Comparison of ENCODE assay signal across 8 cellular contexts in genomic region chr17:34579017-34579946, GRCh38. TPM values are rescaled to one million over a fixed set of nuclear protein-coding genes. Genes with fewer than 3 reads are reported as not detected.
DNase-seq lines count a peak whose midpoint lies in the region; ATAC-seq and TF ChIP-seq lines count a peak whose summit lies in the region.

A gene with protein sequence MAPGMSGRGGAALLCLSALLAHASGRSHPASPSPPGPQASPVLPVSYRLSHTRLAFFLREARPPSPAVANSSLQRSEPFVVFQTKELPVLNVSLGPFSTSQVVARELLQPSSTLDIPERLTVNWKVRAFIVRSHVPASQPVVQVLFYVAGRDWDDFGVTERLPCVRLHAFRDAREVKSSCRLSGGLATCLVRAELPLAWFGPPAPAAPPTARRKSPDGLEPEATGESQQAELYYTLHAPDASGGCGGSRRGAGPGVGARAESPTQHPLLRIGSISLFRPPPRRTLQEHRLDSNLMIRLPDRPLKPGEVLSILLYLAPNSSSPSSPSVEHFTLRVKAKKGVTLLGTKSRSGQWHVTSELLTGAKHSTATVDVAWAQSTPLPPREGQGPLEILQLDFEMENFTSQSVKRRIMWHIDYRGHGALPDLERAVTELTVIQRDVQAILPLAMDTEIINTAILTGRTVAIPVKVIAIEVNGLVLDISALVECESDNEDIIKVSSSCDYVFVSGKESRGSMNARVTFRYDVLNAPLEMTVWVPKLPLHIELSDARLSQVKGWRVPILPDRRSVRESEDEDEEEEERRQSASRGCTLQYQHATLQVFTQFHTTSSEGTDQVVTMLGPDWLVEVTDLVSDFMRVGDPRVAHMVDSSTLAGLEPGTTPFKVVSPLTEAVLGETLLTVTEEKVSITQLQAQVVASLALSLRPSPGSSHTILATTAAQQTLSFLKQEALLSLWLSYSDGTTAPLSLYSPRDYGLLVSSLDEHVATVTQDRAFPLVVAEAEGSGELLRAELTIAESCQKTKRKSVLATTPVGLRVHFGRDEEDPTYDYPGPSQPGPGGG (N-terminal part only) (plus strand): TSS chr17:34579582. CDS start chr17:34581077, 1,495 bp downstream.

- ATAC-seq in right lobe of liver (peak; percentile 37 to 63 (median 51)), HG03439 (IDR thresholded peaks at IDR 0.05; ENCODE audit: unreplicated experiment) (no peak), GM18498 (IDR thresholded peaks at IDR 0.05; ENCODE audit: unreplicated experiment) (no peak), GM19467 (IDR thresholded peaks at IDR 0.05; ENCODE audit: unreplicated experiment) (no peak)

- intact Hi-C loops in right lobe of liver (cut with DNase I) (no loop called here), stomach (cut with DNase I; ENCODE audit: low total_unique reads) (no loop called here)

- H3K27me3 ChIP-seq in right lobe of liver (peaks cover 6 to 16% of the 10 kb centered on the region in 2 donors), stomach (peaks cover 26 to 98% (median 70%) of the 10 kb centered on the region in 3 donors)

- H3K36me3 Mint-ChIP-seq in chondrocyte (ENCODE audit: low read depth), result no peaks in the 10 kb centered on the region

- H3K9me3 ChIP-seq in right lobe of liver (no peaks in the 10 kb centered on the region), stomach (peaks cover 0 to 3% (median 0%) of the 10 kb centered on the region in 4 donors)

- H3K27me3 Mint-ChIP-seq in chondrocyte (ENCODE audit: low read depth), result peaks cover 67% of the 10 kb centered on the region

- H3K27ac Mint-ChIP-seq in chondrocyte (ENCODE audit: unreplicated experiment), result no peak within 1 kb of the TSS

- peaks cover 19% of the 10 kb centered on the region for H3K4me1 Mint-ChIP-seq in chondrocyte (ENCODE audit: low read depth)

- peak within 1 kb of the TSS; percentile 81 for H3K4me3 Mint-ChIP-seq in chondrocyte (ENCODE audit: unreplicated experiment)

- H3K4me3 ChIP-seq in right lobe of liver (peak within 1 kb of the TSS; percentile 30 to 43 (median 38)), stomach (peak within 1 kb of the TSS; percentile 41 to 69 (median 56))

- no peaks in the 10 kb centered on the region for H3K36me3 ChIP-seq in right lobe of liver
- no peaks in the 10 kb centered on the region for H3K36me3 ChIP-seq in stomach

- TF ChIP-seq EP300 in stomach (IDR thresholded peaks at IDR 0.05), result no peak

- no peak within 1 kb of the TSS for H3K27ac ChIP-seq in right lobe of liver
- H3K27ac ChIP-seq in stomach, result no peak within 1 kb of the TSS

- DNase-seq in GM13976 (ENCODE audit: low spot score) (peak; percentile 50), NCI-H526 (lab: John Stamatoyannopoulos, UW) (peak; percentile 43 to 81), chondrocyte (ENCODE audit: low spot score) (no peak), right lobe of liver (peak in 2 of 3 donors; percentile 45 to 58), stomach (peak; percentile 37)

- TF ChIP-seq CTCF in GM13976 (IDR thresholded peaks at IDR 0.05; ENCODE audit: borderline replicate concordance, control extremely low read depth, extremely low read depth, insufficient read depth, missing control alignments) (no peak), chondrocyte (IDR thresholded peaks at IDR 0.05) (no peak), right lobe of liver (IDR thresholded peaks at IDR 0.05) (no peak), stomach (IDR thresholded peaks at IDR 0.05) (no peak)

- H3K4me1 ChIP-seq in right lobe of liver (peaks cover 0 to 21% (median 4%) of the 10 kb centered on the region in 4 donors), stomach (peaks cover 29 to 40% (median 38%) of the 10 kb centered on the region in 4 donors)

- in situ Hi-C loops in GM13976 (cut with MboI; ENCODE audit: low sequenced_read_pairs, unreplicated experiment), result no loop called here

- no peak for TF ChIP-seq POLR2A in right lobe of liver (IDR thresholded peaks at IDR 0.05)
- no peak for TF ChIP-seq POLR2A in stomach (IDR thresholded peaks at IDR 0.05)

- H3K9me3 Mint-ChIP-seq in chondrocyte (ENCODE audit: low read depth), result peaks cover 4% of the 10 kb centered on the region

- WGBS in right lobe of liver (ENCODE audit: insufficient coverage, low coverage, low lambda C conversion rate, missing lambda C conversion rate), result 0% methylated on average over 34 of the region's 101 CpGs
- WGBS in stomach, 5 donors, result 1% methylated on average over 56 to 101 of the region's 101 CpGs

RNA-seq across cellular contexts. Expression of the gene that starts here (rescaled TPM):
- total RNA-seq in chondrocyte, result 0.19 to 0.36 TPM (median 0.20 TPM) in 3 replicates
- total RNA-seq in right lobe of liver, result under 1 TPM; 0.31 to 0.56 (median 0.43) TPM
- total RNA-seq in stomach, result under 1 TPM in 1 of 5 donors, not detected in 4; 0.55 TPM
- under 1 TPM in 2 of 3 donors, not detected in 1; 0.05 to 0.12 TPM for polyA plus RNA-seq in stomach

Comparison
In these comparisons a context has a peak if more than half of its experiments do, and no peak if none do; other contexts are left out.
1. Peak in DNase-seq, ATAC-seq and H3K4me3 ChIP-seq in right lobe of liver; RNA of the gene not detected or under 1 TPM.
2. Peak in DNase-seq and H3K4me3 ChIP-seq in stomach; RNA of the gene not detected or under 1 TPM.